8 cellular contexts compared by ENCODE assay signal in genomic region chr1:50968021-50968883, GRCh38. TPM values are rescaled to one million over a fixed set of nuclear protein-coding genes. Genes with fewer than 3 reads are reported as not detected.
DNase-seq lines count a peak whose midpoint lies in the region; ATAC-seq and TF ChIP-seq lines count a peak whose summit lies in the region.

No MANE protein-coding gene starts in this region.

- H3K27ac ChIP-seq in adipose tissue (ENCODE audit: low read depth, low read length) (peak overlapping the region; percentile 94), heart right ventricle (peak overlapping the region; percentile 95 to 99 (median 97))

- peak overlapping the region; percentile 70 to 95 (median 82) for H3K4me3 ChIP-seq in heart right ventricle

- H3K27me3 ChIP-seq in heart right ventricle, result no peaks in the 10 kb centered on the region

- H3K36me3 ChIP-seq in heart right ventricle, result no peaks in the 10 kb centered on the region

- DNase-seq in NCI-H128 (lab: John Stamatoyannopoulos, UW; ENCODE audit: unreplicated experiment) (peak; percentile 89), SW 1271 (lab: John Stamatoyannopoulos, UW) (peak; percentile 51 to 82), heart right ventricle (peak; percentile 93 to 94), posterior vena cava (ENCODE audit: low spot score) (peak; percentile 98), ureter (ENCODE audit: low spot score) (peak; percentile 91)

- whole genome bisulfite sequencing in adipose tissue, 3 donors, result 0% methylated on average over 79 to 80 of the region's 80 CpGs
- WGBS in heart right ventricle, 2 donors, result 0% methylated on average over 80 of the region's 80 CpGs

- intact Hi-C loops in heart right ventricle (cut with DNase I) (loop anchor here in 1 of 10 donors (5.0 kb wide), 1 partner anchor 191 kb away; no protein-coding TSS in a partner anchor), posterior vena cava (cut with DNase I) (no loop called here)

- ATAC-seq in HG02642 (IDR thresholded peaks at IDR 0.05; ENCODE audit: poor library complexity, unreplicated experiment) (peak; percentile 67), heart right ventricle (peak; percentile 94 to 97 (median 96))

- TF ChIP-seq CTCF in heart right ventricle (IDR thresholded peaks at IDR 0.05), result peak in 8 of 9 donors; percentile 22 to 63 (median 43)

- peaks cover 0 to 42% (median 19%) of the 10 kb centered on the region in 9 donors for H3K4me1 ChIP-seq in heart right ventricle

- peak; percentile 62 for TF ChIP-seq POLR2A in GM10847 (IDR thresholded peaks at IDR 0.05; ENCODE audit: extremely low read depth, insufficient read length)

- H3K9me3 ChIP-seq in heart right ventricle, result no peaks in the 10 kb centered on the region

RNA-seq across cellular contexts. Expression of gene CDKN2C, which starts 1.8 kb away (rescaled TPM):
- 100 to 1,000 TPM in 1 of 3 donors, 10 to 100 TPM in 2; 28.6 to 138 (median 70.4) TPM for polyA plus RNA-seq in adipose tissue
- total RNA-seq in heart right ventricle, result 10 to 100 TPM in 9 of 10 donors, 1 to 10 TPM in 1; 8.2 to 26.3 (median 12.8) TPM
- polyA plus RNA-seq in heart right ventricle, result 10 to 100 TPM in 1 of 2 donors, 1 to 10 TPM in 1; 9.1 to 11.3 TPM
- total RNA-seq in posterior vena cava, result 10 to 100 TPM; 11.2 to 20.5 TPM
- 11.0 TPM for total RNA-seq in ureter

RNA-seq across cellular contexts. Expression of gene FAF1, which starts 8.2 kb away (rescaled TPM):
- polyA plus RNA-seq in adipose tissue (10 to 100 TPM; 26.5 to 32.8 (median 28.2) TPM), heart right ventricle (10 to 100 TPM; 30.9 to 62.3 TPM)
- total RNA-seq in heart right ventricle (100 to 1,000 TPM in 1 of 10 donors, 10 to 100 TPM in 9; 81.4 to 102 (median 90.8) TPM), posterior vena cava (10 to 100 TPM; 55.3 to 64.2 TPM), ureter (80.6 TPM)

Comparison
In these comparisons a context has a peak if more than half of its experiments do, and no peak if none do; other contexts are left out.
1. Peak in every context shown above with its lines: DNase-seq, ATAC-seq, H3K4me3 ChIP-seq and H3K27ac ChIP-seq.